In the genomic region with DNA sequence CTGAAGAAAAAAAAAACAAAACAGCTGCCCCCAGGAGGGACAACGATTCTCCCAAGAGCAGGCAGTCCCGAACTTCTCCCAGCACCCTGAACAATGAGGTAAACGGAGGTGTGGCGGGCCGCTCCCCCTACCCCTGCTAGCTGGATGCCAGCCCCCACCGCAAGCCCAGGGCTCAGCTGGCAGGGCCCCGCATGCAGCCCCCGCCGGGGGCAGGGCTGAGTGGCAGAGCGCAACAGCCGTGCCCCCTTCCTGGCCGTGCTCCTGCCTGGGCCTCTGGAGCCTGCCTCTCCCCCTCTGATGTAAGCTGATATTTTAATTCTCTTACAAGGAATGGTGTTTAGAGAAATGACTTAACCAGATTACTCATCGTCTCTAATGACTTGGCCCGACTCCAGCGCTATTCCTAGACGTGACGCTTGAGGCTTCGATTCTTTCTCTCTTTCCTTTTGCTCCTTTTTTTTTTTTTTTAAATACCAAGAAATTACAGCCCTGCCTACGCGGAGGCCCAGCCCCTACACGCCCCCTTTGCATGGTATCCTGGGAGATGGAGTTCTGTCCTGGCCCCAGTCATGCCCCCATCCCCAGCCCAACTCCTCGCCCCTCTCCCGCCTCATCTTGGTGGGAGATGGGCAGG, we compare ENCODE assay signal across 8 cellular contexts. TPM values are rescaled to one million over a fixed set of nuclear protein-coding genes. Genes with fewer than 3 reads are reported as not detected.
DNase-seq lines count a peak whose midpoint lies in the region; ATAC-seq, FAIRE-seq and TF ChIP-seq lines count a peak whose summit lies in the region.

No MANE protein-coding gene starts in this region.

- peak overlapping the region in 6 of 8 donors; percentile 12 to 59 (median 19) for H3K4me3 ChIP-seq in spleen

- peak overlapping the region; percentile 53 to 99 (median 74) for H3K27ac ChIP-seq in spleen

- no peak for TF ChIP-seq POLR2A in spleen (IDR thresholded peaks at IDR 0.05)

- H3K4me1 ChIP-seq in spleen, result peaks cover 39 to 94% (median 68%) of the 10 kb centered on the region in 6 donors

- DNase-seq in DMS153 treated with DMSO at 0.1 percent for 48 hours (lab: John Stamatoyannopoulos, UW; ENCODE audit: unreplicated experiment), result peak; percentile 66
- DNase-seq in NCI-H2227 (lab: John Stamatoyannopoulos, UW; ENCODE audit: unreplicated experiment), result peak; percentile 87
- peak; percentile 62 for DNase-seq in activated CD4-positive, CD25-positive, alpha-beta regulatory T cell treated with anti-CD3 and anti-CD28 coated beads, Interleukin-2, amount 50 U/mL, for 72 hours
- peak; percentile 85 for DNase-seq in central memory CD4-positive, alpha-beta T cell
- peak; percentile 89 for DNase-seq in spleen

- no peaks in the 10 kb centered on the region for H3K36me3 ChIP-seq in spleen

- 9 to 14% (median 12%) methylated on average over 21 to 23 of the region's 23 CpGs for WGBS in spleen, 5 donors

- ATAC-seq in HG02759 (IDR thresholded peaks at IDR 0.05; ENCODE audit: unreplicated experiment) (peak; percentile 21), HG02970 (IDR thresholded peaks at IDR 0.05; ENCODE audit: low FRiP score, unreplicated experiment) (no peak)

- FAIRE-seq in islet of Langerhans (lab: Jason Lieb, UNC), result peak; percentile 84

- no peak for TF ChIP-seq CTCF in spleen (IDR thresholded peaks at IDR 0.05 in 8 of 11, conservative IDR thresholded peaks at IDR 0.05 in 3 of 11)

- intact Hi-C loops in spleen (cut with DNase I; ENCODE audit: low total_unique reads), result no loop called here

- no peaks in the 10 kb centered on the region for H3K27me3 ChIP-seq in spleen (replicated peaks in 1 of 7)

- H3K9me3 ChIP-seq in spleen, result no peaks in the 10 kb centered on the region

RNA-seq across cellular contexts. Expression of gene ARID5A, which starts 4.6 kb away (rescaled TPM):
- 100 to 1,000 TPM in 1 of 7 donors, 10 to 100 TPM in 6; 41.2 to 121 (median 52.8) TPM for total RNA-seq in spleen
- polyA plus RNA-seq in spleen, result 10 to 100 TPM; 30.8 to 37.2 (median 35.4) TPM

RNA-seq across cellular contexts. Expression of gene NEURL3, which starts 26.8 kb away (rescaled TPM):
- total RNA-seq in spleen, result under 1 TPM in 5 of 7 donors, not detected in 2; 0.32 to 0.98 (median 0.49) TPM
- polyA plus RNA-seq in spleen, result 1 to 10 TPM in 1 of 3 donors, under 1 TPM in 2; 0.35 to 1.2 (median 0.79) TPM
